In genomic region chr4:105023668-105024055, GRCh38 we compare ENCODE assay signal across 18 cellular contexts.
A peak's percentile ranks its signal among the peaks of the same experiment; 100 is the strongest.
DNase-seq lines count a peak whose midpoint lies in the region; ATAC-seq and TF ChIP-seq lines count a peak whose summit lies in the region.
"Had no signal": no experiment of that assay in that cellular context is flagged by ENCODE, and none has a peak within 500 bp of the region (broad histone marks: within the 10 kb centered on the region; RNA-seq: fewer than 3 reads in every experiment).

No MANE protein-coding gene starts in this region.

- H4K20me1 ChIP-seq in SK-N-SH (ENCODE audit: insufficient read depth), result no peaks in the 10 kb centered on the region

- H3K9me3 ChIP-seq in SK-N-SH, result no peaks in the 10 kb centered on the region
- H3K9me3 ChIP-seq: A549 had no signal

- no peak overlapping the region for H3K9ac ChIP-seq in SK-N-SH

- H3F3A ChIP-seq in SK-N-SH (replicated peaks; ENCODE audit: insufficient read depth), result peaks cover 3% of the 10 kb centered on the region

- H3K4me1 ChIP-seq in SK-N-SH (ENCODE audit: control insufficient read depth in 1 of 2, insufficient read depth in 2 of 2, low read depth in 1 of 2, low read length in 1 of 2), result no peaks in the 10 kb centered on the region
- H3K4me1 ChIP-seq: A549, Caco-2 had no signal

- H2AFZ ChIP-seq in SK-N-SH (ENCODE audit: low read depth), result no peak overlapping the region

- H3K27me3 ChIP-seq in SK-N-SH (ENCODE audit: insufficient read depth), result no peaks in the 10 kb centered on the region

- no peak for DNase-seq in SK-N-SH
- peak; percentile 3 for DNase-seq in astrocyte of the spinal cord (ENCODE audit: low read depth, low spot score)
- no peak for DNase-seq in epithelial cell of prostate (ENCODE audit: low read depth, low spot score)
- DNase-seq in activated gamma-delta T cell treated with Interleukin-2 at 50 U/mL for 16 hours, result no peak
- DNase-seq in hippocampal formation (lab: John Stamatoyannopoulos, UW), result no peak
- DNase-seq: Caco-2; CD4-positive, alpha-beta T cell; DMS153; DMS79; GOT3; H7; HFFc6 had no signal

- POLR2A ChIA-PET in SK-N-SH (lab: Yijun Ruan, JAX), result no interaction called here

- H3K79me2 ChIP-seq in SK-N-SH (ENCODE audit: insufficient read depth), result no peaks in the 10 kb centered on the region

- peak in 1 of 2 experiments; percentile 46; a peak in 1 of 4 replicates for TF ChIP-seq EP300 in SK-N-SH (IDR thresholded peaks at IDR 0.05; ENCODE audit: borderline replicate concordance in 1 of 2, low read depth in 1 of 2, low read length in 1 of 2)

- ATAC-seq in SK-N-SH treated with all-trans-retinoic acid at 6 μM for 48 hours (peak; percentile 64), HG03025 (IDR thresholded peaks at IDR 0.05; ENCODE audit: low FRiP score, unreplicated experiment) (no peak)
- ATAC-seq: A549, HepG2 had no signal

- no peak overlapping the region; the same call in 1 of the 2 replicates for H3K4me2 ChIP-seq in SK-N-SH
- H3K4me2 ChIP-seq: A549 had no signal

- CTCF ChIA-PET in SK-N-SH (lab: Yijun Ruan, JAX), result no interaction called here

- H3K27ac ChIP-seq in SK-N-SH (ENCODE audit: low read depth in 2 of 2, low read length in 1 of 2) (peak overlapping the region in 1 of 2 experiments; percentile 81; a peak in 1 of 4 replicates), epithelial cell of prostate (peak overlapping the region; percentile 32)
- H3K27ac ChIP-seq: 22Rv1, A549, C4-2B had no signal

- no peak for TF ChIP-seq CTCF in SK-N-SH (IDR thresholded peaks at IDR 0.05)
- TF ChIP-seq CTCF in astrocyte of the spinal cord (IDR thresholded peaks at IDR 0.05; ENCODE audit: low read depth, low read length), result no peak

- no peak overlapping the region for H3K4me3 ChIP-seq in SK-N-SH (ENCODE audit: low read depth in 2 of 2, low read length in 1 of 2)
- H3K4me3 ChIP-seq in astrocyte of the spinal cord (ENCODE audit: low read depth, low read length), result no peak overlapping the region
- H3K4me3 ChIP-seq: A549 had no signal

- H3K9me2 ChIP-seq in SK-N-SH, result no peaks in the 10 kb centered on the region

- TF ChIP-seq RAD21 in SK-N-SH (IDR thresholded peaks at IDR 0.05; ENCODE audit: low read length), result no peak

- H3K36me3 ChIP-seq in SK-N-SH (replicated peaks in 1 of 2; ENCODE audit: control insufficient read depth in 1 of 2, insufficient read depth in 2 of 2, low read length in 1 of 2), result no peaks in the 10 kb centered on the region

- in situ Hi-C loops in astrocyte of the spinal cord (cut with HindIII; ENCODE audit: low sequenced_read_pairs), result no loop called here

TF ChIP-seq in SK-N-SH treated with all-trans-retinoic acid at 6 μM for 48 hours, 23 proteins besides CTCF, POLR2A, EP300 and RAD21:
- no peak for TF ChIP-seq OSR1 (CRISPR knock-in tag; IDR thresholded peaks at IDR 0.05)
- peak; percentile 87 for TF ChIP-seq ZFP30 (CRISPR knock-in tag; IDR thresholded peaks at IDR 0.05)
TF ChIP-seq in SK-N-SH treated with all-trans-retinoic acid at 6 μM for 48 hours: peak in this region for 1.

TF ChIP-seq in SK-N-SH, 30 proteins besides CTCF, POLR2A, EP300 and RAD21:
- TF ChIP-seq ELF1 (IDR thresholded peaks at IDR 0.05), result no peak
- no peak for TF ChIP-seq ZBTB33 (IDR thresholded peaks at IDR 0.05; ENCODE audit: borderline replicate concordance, low read depth)
- TF ChIP-seq USF2 (IDR thresholded peaks at IDR 0.05; ENCODE audit: borderline replicate concordance, low read depth, low read length), result no peak
- no peak for TF ChIP-seq TAF1 (IDR thresholded peaks at IDR 0.05; ENCODE audit: borderline replicate concordance, low read depth, low read length)
- TF ChIP-seq EZH2phosphoT487 (IDR thresholded peaks at IDR 0.05; ENCODE audit: borderline replicate concordance, low read depth), result no peak
- TF ChIP-seq REST (IDR thresholded peaks at IDR 0.05; ENCODE audit: low read depth, low read length), result no peak
- TF ChIP-seq NRF1 (IDR thresholded peaks at IDR 0.05; ENCODE audit: low read depth, low read length), result no peak
- no peak for TF ChIP-seq RFX5 (IDR thresholded peaks at IDR 0.05; ENCODE audit: low read length)
- TF ChIP-seq MEF2A (IDR thresholded peaks at IDR 0.05; ENCODE audit: borderline replicate concordance, low read depth), result no peak
- TF ChIP-seq NFIC (IDR thresholded peaks at IDR 0.05; ENCODE audit: borderline replicate concordance), result no peak
- TF ChIP-seq GATA2 (CRISPR knock-in tag; IDR thresholded peaks at IDR 0.05), result no peak
TF ChIP-seq in SK-N-SH: peak in this region for 0.
